ENCODE assay signal across 8 cellular contexts in genomic region chr10:68957284-68957615, GRCh38. TPM values are rescaled to one million over a fixed set of nuclear protein-coding genes. Genes with fewer than 3 reads are reported as not detected.
A peak's percentile ranks its signal among the peaks of the same experiment; 100 is the strongest.
DNase-seq lines count a peak whose midpoint lies in the region; ATAC-seq, FAIRE-seq and TF ChIP-seq lines count a peak whose summit lies in the region.

No MANE protein-coding gene starts in this region.

- H3K4me3 ChIP-seq in H7 (ENCODE audit: insufficient read depth, low read depth, low read length) (peak overlapping the region; percentile 100), WI38 (ENCODE audit: low read depth, low read length) (peak overlapping the region; percentile 95), skeletal muscle satellite cell (ENCODE audit: low read length) (peak overlapping the region; percentile 92)

- H3K4me3 Mint-ChIP-seq in glutamatergic neuron (ENCODE audit: unreplicated experiment), result peak overlapping the region; percentile 100

- ATAC-seq in GM18907 (IDR thresholded peaks at IDR 0.05; ENCODE audit: unreplicated experiment), result no peak

- DNase-seq in H7, result no peak
- DNase-seq in glutamatergic neuron, result no peak
- no peak for DNase-seq in urothelium cell line (ENCODE audit: low spot score)
- DNase-seq in NCI-H1092 (lab: John Stamatoyannopoulos, UW), result no peak
- no peak for DNase-seq in Kasumi-1 (lab: John Stamatoyannopoulos, UW)

- peak overlapping the region; percentile 73 for H3K27ac Mint-ChIP-seq in glutamatergic neuron (ENCODE audit: unreplicated experiment)

- H3K36me3 ChIP-seq in H7 (replicated peaks; ENCODE audit: control insufficient read depth, insufficient read depth, low read length) (peaks cover 15% of the 10 kb centered on the region), skeletal muscle satellite cell (ENCODE audit: insufficient read depth, low read length) (peaks cover 28% of the 10 kb centered on the region)

- H3K27me3 ChIP-seq in H7 (ENCODE audit: control insufficient read depth, insufficient read depth, low read length) (no peaks in the 10 kb centered on the region), skeletal muscle satellite cell (ENCODE audit: control insufficient read depth, insufficient read depth, low read length) (no peaks in the 10 kb centered on the region)

- FAIRE-seq in urothelium cell line (lab: Jason Lieb, UNC), result no peak

- no peaks in the 10 kb centered on the region for H3K9me3 ChIP-seq in skeletal muscle satellite cell (replicated peaks; ENCODE audit: low read length)

- H3K4me1 Mint-ChIP-seq in glutamatergic neuron (ENCODE audit: low read depth, unreplicated experiment), result peaks cover 4% of the 10 kb centered on the region

- H3K36me3 Mint-ChIP-seq in glutamatergic neuron (ENCODE audit: unreplicated experiment), result no peaks in the 10 kb centered on the region

- peaks cover 4% of the 10 kb centered on the region for H3K27me3 Mint-ChIP-seq in glutamatergic neuron (ENCODE audit: unreplicated experiment)

- TF ChIP-seq CTCF in WI38 (IDR thresholded peaks at IDR 0.05; ENCODE audit: low read depth, low read length) (no peak), glutamatergic neuron (IDR thresholded peaks at IDR 0.05; ENCODE audit: partially characterized antibody, unreplicated experiment) (no peak)

- H3K9me3 Mint-ChIP-seq in glutamatergic neuron (ENCODE audit: unreplicated experiment), result peaks cover 2% of the 10 kb centered on the region

- peak overlapping the region; percentile 86 for H3K4me2 ChIP-seq in skeletal muscle satellite cell (ENCODE audit: low read length)

- H3K4me1 ChIP-seq in skeletal muscle satellite cell (ENCODE audit: control insufficient read depth, insufficient read depth, low read length), result peaks cover 19% of the 10 kb centered on the region

- H3K9ac ChIP-seq in skeletal muscle satellite cell (ENCODE audit: low read depth, low read length), result peak overlapping the region; percentile 96

RNA-seq across cellular contexts. Expression of gene DDX21, which starts 1.3 kb away (rescaled TPM):
- total RNA-seq in H7 (2014; rRNA removed; shearing (Covaris generic)), result 121 and 145 TPM in 2 replicates
- total RNA-seq in glutamatergic neuron (ENCODE audit: unreplicated experiment), result 39.9 TPM
- 93.7 and 107 TPM in 2 replicates for total RNA-seq in skeletal muscle satellite cell (2012; rRNA removed)

RNA-seq across cellular contexts. Expression of gene KIFBP, which starts 31.4 kb away (rescaled TPM):
- total RNA-seq in H7 (2014; rRNA removed; shearing (Covaris generic)), result 38.2 and 41.4 TPM in 2 replicates
- total RNA-seq in glutamatergic neuron (ENCODE audit: unreplicated experiment), result 45.3 TPM
- total RNA-seq in skeletal muscle satellite cell (2012; rRNA removed), result 40.8 and 42.8 TPM in 2 replicates

RNA-seq across cellular contexts. Expression of gene DDX50, which starts 56.1 kb away (rescaled TPM):
- 50.8 and 68.7 TPM in 2 replicates for total RNA-seq in H7 (2014; rRNA removed; shearing (Covaris generic))
- 31.6 TPM for total RNA-seq in glutamatergic neuron (ENCODE audit: unreplicated experiment)
- 45.2 and 45.9 TPM in 2 replicates for total RNA-seq in skeletal muscle satellite cell (2012; rRNA removed)
